Comparison of ENCODE assay signal across 13 cellular contexts in genomic region chr7:16062269-16062668, GRCh38.
DNase-seq lines count a peak whose midpoint lies in the region; ATAC-seq and TF ChIP-seq lines count a peak whose summit lies in the region.
"Had no signal": no experiment of that assay in that cellular context is flagged by ENCODE, and none has a peak within 500 bp of the region (broad histone marks: within the 10 kb centered on the region; RNA-seq: fewer than 3 reads in every experiment).

No MANE protein-coding gene starts in this region.

- no peak for ATAC-seq in GM18867 (IDR thresholded peaks at IDR 0.05; ENCODE audit: unreplicated experiment)

- H3K36me3 ChIP-seq in right atrium auricular region = no peaks in the 10 kb centered on the region
- no peaks in the 10 kb centered on the region for H3K36me3 ChIP-seq in tibial artery

- TF ChIP-seq CTCF in HFF-Myc (IDR thresholded peaks at IDR 0.05; ENCODE audit: low read depth, low read length, missing control alignments) (no peak), right atrium auricular region (IDR thresholded peaks at IDR 0.05) (no peak), tibial artery (IDR thresholded peaks at IDR 0.05) (no peak)

- H3K4me1 ChIP-seq in right atrium auricular region = peaks cover 0 to 32% of the 10 kb centered on the region in 2 donors
- H3K4me1 ChIP-seq in tibial artery = peaks cover 0 to 45% (median 15%) of the 10 kb centered on the region in 4 donors

- H3K4me3 ChIP-seq in HFF-Myc (replicated peaks; ENCODE audit: low read depth, low read length) (no peak overlapping the region), right atrium auricular region (no peak overlapping the region), tibial artery (no peak overlapping the region)

- DNase-seq in HFF-Myc (ENCODE audit: extremely low read depth, low read depth) = peak; percentile 45
- peak; percentile 81 for DNase-seq in brain pericyte (ENCODE audit: low read depth, low spot score)
- DNase-seq in right atrium auricular region (ENCODE audit: low spot score) = no peak
- DNase-seq in tibial artery = no peak
- DNase-seq in NAMALWA (ENCODE audit: low spot score) = no peak
- no peak for DNase-seq in stimulated activated CD4-positive, alpha-beta T cell treated with anti-CD3 and anti-CD28 coated beads, Interleukin-4, amount 100 ng/mL, for 4 hours
- DNase-seq: activated CD4-positive, alpha-beta T cell treated with anti-CD3 and anti-CD28 coated beads, Interleukin-2, amount 50 U/mL, for 48 hours; activated naive CD4-positive, alpha-beta T cell treated with anti-CD3 and anti-CD28 coated beads for 36 hours; NCI-H1930; RPMI8226; stimulated activated naive CD4-positive, alpha-beta T cell treated with Interleukin-2 at 50 U/mL for 16 hours had no signal

- H3K27ac ChIP-seq in right atrium auricular region (peak overlapping the region; percentile 59 to 63), tibial artery (peak overlapping the region; percentile 3 to 23)
- H3K27ac ChIP-seq: epithelial cell of prostate had no signal

- intact Hi-C loops in tibial artery (cut with DNase I; ENCODE audit: low total_unique reads) = no loop called here

- no peaks in the 10 kb centered on the region for H3K27me3 ChIP-seq in right atrium auricular region
- H3K27me3 ChIP-seq in tibial artery = no peaks in the 10 kb centered on the region

- no peaks in the 10 kb centered on the region for H3K9me3 ChIP-seq in right atrium auricular region
- no peaks in the 10 kb centered on the region for H3K9me3 ChIP-seq in tibial artery

Comparison
In these comparisons a context has a peak if more than half of its experiments do, and no peak if none do; other contexts are left out.
1. DNase-seq: peak in HFF-Myc (single experiment) and brain pericyte (single experiment); none in right atrium auricular region (single experiment), tibial artery (0 of 2), NAMALWA (single experiment) and stimulated activated CD4-positive, alpha-beta T cell treated with anti-CD3 and anti-CD28 coated beads, Interleukin-4, amount 100 ng/mL, for 4 hours (0 of 2).